Comparison of ENCODE assay signal across 19 cellular contexts in genomic region chr1:28126212-28126611, GRCh38.
"Had no signal": no experiment of that assay in that cellular context is flagged by ENCODE, and none has a peak within 500 bp of the region (broad histone marks: within the 10 kb centered on the region; RNA-seq: fewer than 3 reads in every experiment).

No MANE protein-coding gene starts in this region.

- DNase-seq: activated CD4-positive, alpha-beta T cell treated with anti-CD3 and anti-CD28 coated beads, Interleukin-2, amount 50 U/mL, for 48 hours; activated CD4-positive, CD25-positive, alpha-beta regulatory T cell treated with anti-CD3 and anti-CD28 coated beads, Interleukin-2, amount 50 U/mL, for 72 hours; activated CD8-positive, alpha-beta memory T cell treated with anti-CD3 and anti-CD28 coated beads, Interleukin-2, amount 10 ng/mL, durations not matched to agents 7 days and 5 days; activated effector memory CD4-positive, alpha-beta T cell treated with Interleukin-2 at 50 U/mL for 16 hours; activated T-cell treated with anti-CD3 and anti-CD28 coated beads, Interleukin-2, amount 50 U/mL, for 24 hours; amniotic stem cell; foreskin melanocyte; head of caudate nucleus; midbrain; pancreas; stimulated activated CD4-positive, alpha-beta T cell treated with anti-CD3 and anti-CD28 coated beads, Interleukin-15, amount 100 ng/mL, for 24 hours; stimulated activated CD4-positive, alpha-beta T cell treated with anti-CD3 and anti-CD28 coated beads, Interleukin-4, amount 100 ng/mL, for 24 hours; stimulated activated naive CD8-positive, alpha-beta T cell treated with anti-CD3 and anti-CD28 coated beads, Interleukin-15, amount 100 ng/mL, for 72 hours; SW 1271 had no signal

- ATAC-seq: activated CD8-positive, alpha-beta memory T cell treated with anti-CD3 and anti-CD28 coated beads, Interleukin-2, amount 10 ng/mL, durations not matched to agents 7 days and 5 days; activated naive CD4-positive, alpha-beta T cell treated with anti-CD3 and anti-CD28 coated beads, Interleukin-2, amount 50 U/mL, for 72 hours; stimulated activated naive CD8-positive, alpha-beta T cell treated with anti-CD3 and anti-CD28 coated beads, Interleukin-15, amount 100 ng/mL, for 72 hours had no signal

- H3K27ac ChIP-seq: pancreas, vagina had no signal

- H3K36me3 ChIP-seq: pancreas, thoracic aorta, vagina had no signal

- H3K9me3 ChIP-seq: pancreas, thoracic aorta, vagina had no signal

- H3K4me3 ChIP-seq: pancreas, thoracic aorta, vagina had no signal

- H3K27me3 ChIP-seq: pancreas, vagina had no signal

- H3K4me1 ChIP-seq: pancreas, vagina had no signal

- FAIRE-seq: endometrium, islet of Langerhans, pancreas had no signal
